In genomic region chr5:135457424-135458071, GRCh38 we compare ENCODE assay signal across 8 cellular contexts. TPM values are rescaled to one million over a fixed set of nuclear protein-coding genes. Genes with fewer than 3 reads are reported as not detected.
DNase-seq lines count a peak whose midpoint lies in the region; ATAC-seq and TF ChIP-seq lines count a peak whose summit lies in the region.

No MANE protein-coding gene starts in this region.

- H3K27me3 ChIP-seq in GM06990 (replicated peaks; ENCODE audit: control insufficient read depth, insufficient read depth, low read length) (no peaks in the 10 kb centered on the region; the same call in 1 of the 2 replicates), GM23248 (replicated peaks; ENCODE audit: insufficient read depth) (no peaks in the 10 kb centered on the region)

- ATAC-seq in GM18861 (IDR thresholded peaks at IDR 0.05; ENCODE audit: unreplicated experiment), result no peak

- H3K27ac ChIP-seq in GM23248, result no peak overlapping the region

- no peaks in the 10 kb centered on the region for H4K20me1 ChIP-seq in GM23248 (ENCODE audit: insufficient read depth)

- H3K79me2 ChIP-seq in GM23248 (ENCODE audit: insufficient read depth), result no peaks in the 10 kb centered on the region

- H3K4me2 ChIP-seq in GM23248 (ENCODE audit: unreplicated experiment), result no peak overlapping the region

- peak overlapping the region; percentile 36 for H2AFZ ChIP-seq in GM23248

- H3K36me3 ChIP-seq in GM06990 (ENCODE audit: control insufficient read depth, insufficient read depth, low read length) (no peaks in the 10 kb centered on the region), GM23248 (ENCODE audit: low read depth) (no peaks in the 10 kb centered on the region)

- peak; percentile 94 for TF ChIP-seq CTCF in GM06990 (IDR thresholded peaks at IDR 0.05; ENCODE audit: insufficient read depth, low read length, poor library complexity, severe bottlenecking)
- peak; percentile 80 for TF ChIP-seq CTCF in astrocyte of the cerebellum (IDR thresholded peaks at IDR 0.05; ENCODE audit: low read depth, low read length, missing control alignments)

- DNase-seq in GM06990 (ENCODE audit: extremely low read depth, insufficient read length) (peak; percentile 43), GM23248 (peak; percentile 74), M059J (ENCODE audit: low read depth) (peak; percentile 60), T-helper 1 cell (peak in 3 of 5 donors; percentile 17 to 48 (median 36)), astrocyte of the cerebellum (ENCODE audit: low read depth) (no peak), iPS-NIHi11 (ENCODE audit: low spot score) (peak; percentile 86)
- peak; percentile 45 to 56 for DNase-seq in stimulated activated CD4-positive, alpha-beta T cell treated with anti-CD3 and anti-CD28 coated beads, Interleukin-15, amount 100 ng/mL, for 48 hours (ENCODE audit: low read depth in 2 of 2)

- H3K9me3 ChIP-seq in GM23248 (ENCODE audit: low read depth), result no peaks in the 10 kb centered on the region

- no peaks in the 10 kb centered on the region for H3K9me2 ChIP-seq in GM23248 (ENCODE audit: insufficient read depth)

- H3K4me3 ChIP-seq in GM06990 (replicated peaks; ENCODE audit: low read depth, low read length) (no peak overlapping the region), GM23248 (no peak overlapping the region), astrocyte of the cerebellum (ENCODE audit: low read depth, low read length) (no peak overlapping the region)

- H3F3A ChIP-seq in GM23248 (ENCODE audit: insufficient read depth), result no peaks in the 10 kb centered on the region

- in situ Hi-C loops in GM23248 (cut with MboI) (no loop called here), astrocyte of the cerebellum (cut with HindIII; ENCODE audit: low sequenced_read_pairs) (loop anchor here (25.0 kb wide), 2 partner anchors 280 to 380 kb away; partner anchors contain the start of gene SLC25A48)

- WGBS in GM23248 (ENCODE audit: low coverage in 1 of 2, low lambda C conversion rate in 2 of 2, missing lambda C conversion rate in 2 of 2), 2 experiments, result 30 to 33% methylated on average over 9 of the region's 9 CpGs

- no peak overlapping the region for H3K9ac ChIP-seq in GM23248

- H3K4me1 ChIP-seq in GM23248 (ENCODE audit: insufficient read depth), result peaks cover 18% of the 10 kb centered on the region

RNA-seq across cellular contexts. Expression of gene TIFAB, which starts 5.4 kb away (rescaled TPM):
- total RNA-seq in GM23248 (2014; rRNA removed; shearing (Covaris generic)), result not detected in 2 replicates
- polyA plus RNA-seq in GM23248 (2016; fragmentation: Nextera tagmentation; extraction: Ambion mirVana), result not detected in 2 replicates
- total RNA-seq in M059J (2014; rRNA removed; shearing (Covaris generic)), result not detected in 2 replicates

RNA-seq across cellular contexts. Expression of gene DCANP1, which starts 10.4 kb away (rescaled TPM):
- total RNA-seq in GM23248 (2014; rRNA removed; shearing (Covaris generic)), result not detected in 2 replicates
- not detected in 2 replicates for polyA plus RNA-seq in GM23248 (2016; fragmentation: Nextera tagmentation; extraction: Ambion mirVana)
- total RNA-seq in M059J (2014; rRNA removed; shearing (Covaris generic)), result not detected in 2 replicates

RNA-seq across cellular contexts. Expression of gene MACROH2A1, which starts 58.5 kb away (rescaled TPM):
- 106 and 125 TPM in 2 replicates for total RNA-seq in GM23248 (2014; rRNA removed; shearing (Covaris generic))
- 115 and 117 TPM in 2 replicates for polyA plus RNA-seq in GM23248 (2016; fragmentation: Nextera tagmentation; extraction: Ambion mirVana)
- 349 and 422 TPM in 2 replicates for total RNA-seq in M059J (2014; rRNA removed; shearing (Covaris generic))
